1 cellular context compared by ENCODE assay signal in the genomic region with DNA sequence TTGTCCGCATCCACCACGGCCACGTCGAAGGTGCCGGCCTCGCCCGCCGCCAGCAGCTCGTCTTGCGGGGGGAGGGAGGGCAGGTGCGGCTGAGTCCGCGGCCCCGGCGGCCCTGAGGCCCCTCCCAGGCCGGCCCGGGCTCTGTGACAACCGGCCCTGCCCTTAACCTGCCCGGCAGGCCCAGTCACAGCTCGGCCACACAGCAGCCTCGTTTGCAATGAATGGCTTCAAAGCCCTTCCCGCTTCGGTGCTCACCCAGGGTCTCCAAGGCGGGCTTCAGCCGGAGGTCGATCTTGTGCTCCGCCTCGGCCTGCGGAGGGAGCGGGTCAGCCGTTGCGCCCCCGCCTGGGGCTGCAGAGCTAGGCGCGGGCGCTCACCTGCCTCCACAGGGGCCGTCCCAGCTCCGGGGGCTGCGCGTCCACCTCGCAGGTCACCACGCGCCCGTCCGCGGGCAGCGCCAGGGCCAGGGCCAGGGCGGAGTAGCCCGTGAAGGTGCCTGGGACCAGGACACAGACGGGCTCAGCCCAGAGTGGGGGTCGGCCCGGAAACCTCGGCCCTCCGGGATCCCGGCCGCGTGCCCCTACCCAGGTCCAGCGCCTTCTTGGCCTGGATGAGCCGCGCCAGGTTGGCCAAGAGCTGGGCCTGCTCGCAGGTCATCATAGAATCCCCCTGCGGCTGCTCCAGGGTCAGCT.
A peak's percentile ranks its signal among the peaks of the same experiment; 100 is the strongest.
TF ChIP-seq lines count a peak whose summit lies in the region.

No MANE protein-coding gene starts in this region.

TF ChIP-seq in K562, 482 proteins besides CTCF, POLR2A, EP300 and RAD21 (continued from another document and continues in another):
- TF ChIP-seq, protein P1, sequence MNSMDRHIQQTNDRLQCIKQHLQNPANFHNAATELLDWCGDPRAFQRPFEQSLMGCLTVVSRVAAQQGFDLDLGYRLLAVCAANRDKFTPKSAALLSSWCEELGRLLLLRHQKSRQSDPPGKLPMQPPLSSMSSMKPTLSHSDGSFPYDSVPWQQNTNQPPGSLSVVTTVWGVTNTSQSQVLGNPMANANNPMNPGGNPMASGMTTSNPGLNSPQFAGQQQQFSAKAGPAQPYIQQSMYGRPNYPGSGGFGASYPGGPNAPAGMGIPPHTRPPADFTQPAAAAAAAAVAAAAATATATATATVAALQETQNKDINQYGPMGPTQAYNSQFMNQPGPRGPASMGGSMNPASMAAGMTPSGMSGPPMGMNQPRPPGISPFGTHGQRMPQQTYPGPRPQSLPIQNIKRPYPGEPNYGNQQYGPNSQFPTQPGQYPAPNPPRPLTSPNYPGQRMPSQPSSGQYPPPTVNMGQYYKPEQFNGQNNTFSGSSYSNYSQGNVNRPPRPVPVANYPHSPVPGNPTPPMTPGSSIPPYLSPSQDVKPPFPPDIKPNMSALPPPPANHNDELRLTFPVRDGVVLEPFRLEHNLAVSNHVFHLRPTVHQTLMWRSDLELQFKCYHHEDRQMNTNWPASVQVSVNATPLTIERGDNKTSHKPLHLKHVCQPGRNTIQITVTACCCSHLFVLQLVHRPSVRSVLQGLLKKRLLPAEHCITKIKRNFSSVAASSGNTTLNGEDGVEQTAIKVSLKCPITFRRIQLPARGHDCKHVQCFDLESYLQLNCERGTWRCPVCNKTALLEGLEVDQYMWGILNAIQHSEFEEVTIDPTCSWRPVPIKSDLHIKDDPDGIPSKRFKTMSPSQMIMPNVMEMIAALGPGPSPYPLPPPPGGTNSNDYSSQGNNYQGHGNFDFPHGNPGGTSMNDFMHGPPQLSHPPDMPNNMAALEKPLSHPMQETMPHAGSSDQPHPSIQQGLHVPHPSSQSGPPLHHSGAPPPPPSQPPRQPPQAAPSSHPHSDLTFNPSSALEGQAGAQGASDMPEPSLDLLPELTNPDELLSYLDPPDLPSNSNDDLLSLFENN (IDR thresholded peaks at IDR 0.05; ENCODE audit: low read depth in 2 of 2, low read length in 2 of 2) = no peak
- TF ChIP-seq, protein P2, sequence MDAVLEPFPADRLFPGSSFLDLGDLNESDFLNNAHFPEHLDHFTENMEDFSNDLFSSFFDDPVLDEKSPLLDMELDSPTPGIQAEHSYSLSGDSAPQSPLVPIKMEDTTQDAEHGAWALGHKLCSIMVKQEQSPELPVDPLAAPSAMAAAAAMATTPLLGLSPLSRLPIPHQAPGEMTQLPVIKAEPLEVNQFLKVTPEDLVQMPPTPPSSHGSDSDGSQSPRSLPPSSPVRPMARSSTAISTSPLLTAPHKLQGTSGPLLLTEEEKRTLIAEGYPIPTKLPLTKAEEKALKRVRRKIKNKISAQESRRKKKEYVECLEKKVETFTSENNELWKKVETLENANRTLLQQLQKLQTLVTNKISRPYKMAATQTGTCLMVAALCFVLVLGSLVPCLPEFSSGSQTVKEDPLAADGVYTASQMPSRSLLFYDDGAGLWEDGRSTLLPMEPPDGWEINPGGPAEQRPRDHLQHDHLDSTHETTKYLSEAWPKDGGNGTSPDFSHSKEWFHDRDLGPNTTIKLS (IDR thresholded peaks at IDR 0.05; ENCODE audit: borderline replicate concordance, low read depth) = peak; percentile 37; the same call in 1 of the 2 replicates
- TF ChIP-seq RB1 (IDR thresholded peaks at IDR 0.05; ENCODE audit: low read depth) (peak; percentile 26), CBFA2T3 (IDR thresholded peaks at IDR 0.05) (no peak), PPARD (CRISPR knock-in tag; IDR thresholded peaks at IDR 0.05) (no peak), ZNF232 (CRISPR knock-in tag; IDR thresholded peaks at IDR 0.05) (no peak), PHF21A (IDR thresholded peaks at IDR 0.05; ENCODE audit: borderline replicate concordance, low read depth) (no peak), SMAD4 (CRISPR knock-in tag; conservative IDR thresholded peaks at IDR 0.05) (peak; percentile 27), MAFG (tag; conservative IDR thresholded peaks at IDR 0.05) (no peak), TGIF2 (CRISPR knock-in tag; IDR thresholded peaks at IDR 0.05) (peak; percentile 80), THRAP3 (IDR thresholded peaks at IDR 0.05; ENCODE audit: borderline replicate concordance) (no peak), BMI1 (IDR thresholded peaks at IDR 0.05; ENCODE audit: low read length) (no peak), GATAD2A (IDR thresholded peaks at IDR 0.05) (0 out of 2 replicates have a peak, but pooled peaks have one; percentile 9), RBFOX2 (IDR thresholded peaks at IDR 0.05; ENCODE audit: low read depth, low read length) (peak; percentile 81), MTA2 (IDR thresholded peaks at IDR 0.05; ENCODE audit: low read depth) (no peak), RFX5 (IDR thresholded peaks at IDR 0.05; ENCODE audit: low read depth, low read length) (no peak), NCOA6 (IDR thresholded peaks at IDR 0.05) (no peak), STAG1 (CRISPR knock-in tag; IDR thresholded peaks at IDR 0.05; ENCODE audit: borderline replicate concordance) (no peak), TAL1 (IDR thresholded peaks at IDR 0.05) (no peak), ZNF41 (CRISPR knock-in tag; conservative IDR thresholded peaks at IDR 0.05) (no peak), CXXC5 (CRISPR knock-in tag; IDR thresholded peaks at IDR 0.05) (peak; percentile 54; the same call in 1 of the 2 replicates), TEAD2 (tag; IDR thresholded peaks at IDR 0.05) (no peak), IFI16 (CRISPR knock-in tag; IDR thresholded peaks at IDR 0.05) (no peak), WHSC1 (IDR thresholded peaks at IDR 0.05; ENCODE audit: low read length) (no peak), ZNF143 (CRISPR knock-in tag; IDR thresholded peaks at IDR 0.05) (no peak; the same call in 1 of the 2 replicates), NR2F6 (CRISPR knock-in tag; IDR thresholded peaks at IDR 0.05) (no peak), BCL6 (CRISPR knock-in tag; IDR thresholded peaks at IDR 0.05) (no peak), SIX5 (IDR thresholded peaks at IDR 0.05; ENCODE audit: borderline replicate concordance in 1 of 2, insufficient read depth in 1 of 2, low read depth in 1 of 2, low read length in 2 of 2) (no peak), ZFPM2 (CRISPR knock-in tag; IDR thresholded peaks at IDR 0.05) (no peak), MEF2D (tag; conservative IDR thresholded peaks at IDR 0.05; ENCODE audit: low read depth) (no peak), HMG20B (CRISPR knock-in tag; IDR thresholded peaks at IDR 0.05) (no peak), HNRNPUL1 (IDR thresholded peaks at IDR 0.05; ENCODE audit: low read length) (no peak), SIN3B (IDR thresholded peaks at IDR 0.05; ENCODE audit: low read depth) (no peak)
- TF ChIP-seq, protein P3, sequence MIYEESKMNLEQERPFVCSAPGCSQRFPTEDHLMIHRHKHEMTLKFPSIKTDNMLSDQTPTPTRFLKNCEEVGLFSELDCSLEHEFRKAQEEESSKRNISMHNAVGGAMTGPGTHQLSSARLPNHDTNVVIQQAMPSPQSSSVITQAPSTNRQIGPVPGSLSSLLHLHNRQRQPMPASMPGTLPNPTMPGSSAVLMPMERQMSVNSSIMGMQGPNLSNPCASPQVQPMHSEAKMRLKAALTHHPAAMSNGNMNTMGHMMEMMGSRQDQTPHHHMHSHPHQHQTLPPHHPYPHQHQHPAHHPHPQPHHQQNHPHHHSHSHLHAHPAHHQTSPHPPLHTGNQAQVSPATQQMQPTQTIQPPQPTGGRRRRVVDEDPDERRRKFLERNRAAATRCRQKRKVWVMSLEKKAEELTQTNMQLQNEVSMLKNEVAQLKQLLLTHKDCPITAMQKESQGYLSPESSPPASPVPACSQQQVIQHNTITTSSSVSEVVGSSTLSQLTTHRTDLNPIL (CRISPR knock-in tag; IDR thresholded peaks at IDR 0.05) = no peak
- TF ChIP-seq, protein P4, sequence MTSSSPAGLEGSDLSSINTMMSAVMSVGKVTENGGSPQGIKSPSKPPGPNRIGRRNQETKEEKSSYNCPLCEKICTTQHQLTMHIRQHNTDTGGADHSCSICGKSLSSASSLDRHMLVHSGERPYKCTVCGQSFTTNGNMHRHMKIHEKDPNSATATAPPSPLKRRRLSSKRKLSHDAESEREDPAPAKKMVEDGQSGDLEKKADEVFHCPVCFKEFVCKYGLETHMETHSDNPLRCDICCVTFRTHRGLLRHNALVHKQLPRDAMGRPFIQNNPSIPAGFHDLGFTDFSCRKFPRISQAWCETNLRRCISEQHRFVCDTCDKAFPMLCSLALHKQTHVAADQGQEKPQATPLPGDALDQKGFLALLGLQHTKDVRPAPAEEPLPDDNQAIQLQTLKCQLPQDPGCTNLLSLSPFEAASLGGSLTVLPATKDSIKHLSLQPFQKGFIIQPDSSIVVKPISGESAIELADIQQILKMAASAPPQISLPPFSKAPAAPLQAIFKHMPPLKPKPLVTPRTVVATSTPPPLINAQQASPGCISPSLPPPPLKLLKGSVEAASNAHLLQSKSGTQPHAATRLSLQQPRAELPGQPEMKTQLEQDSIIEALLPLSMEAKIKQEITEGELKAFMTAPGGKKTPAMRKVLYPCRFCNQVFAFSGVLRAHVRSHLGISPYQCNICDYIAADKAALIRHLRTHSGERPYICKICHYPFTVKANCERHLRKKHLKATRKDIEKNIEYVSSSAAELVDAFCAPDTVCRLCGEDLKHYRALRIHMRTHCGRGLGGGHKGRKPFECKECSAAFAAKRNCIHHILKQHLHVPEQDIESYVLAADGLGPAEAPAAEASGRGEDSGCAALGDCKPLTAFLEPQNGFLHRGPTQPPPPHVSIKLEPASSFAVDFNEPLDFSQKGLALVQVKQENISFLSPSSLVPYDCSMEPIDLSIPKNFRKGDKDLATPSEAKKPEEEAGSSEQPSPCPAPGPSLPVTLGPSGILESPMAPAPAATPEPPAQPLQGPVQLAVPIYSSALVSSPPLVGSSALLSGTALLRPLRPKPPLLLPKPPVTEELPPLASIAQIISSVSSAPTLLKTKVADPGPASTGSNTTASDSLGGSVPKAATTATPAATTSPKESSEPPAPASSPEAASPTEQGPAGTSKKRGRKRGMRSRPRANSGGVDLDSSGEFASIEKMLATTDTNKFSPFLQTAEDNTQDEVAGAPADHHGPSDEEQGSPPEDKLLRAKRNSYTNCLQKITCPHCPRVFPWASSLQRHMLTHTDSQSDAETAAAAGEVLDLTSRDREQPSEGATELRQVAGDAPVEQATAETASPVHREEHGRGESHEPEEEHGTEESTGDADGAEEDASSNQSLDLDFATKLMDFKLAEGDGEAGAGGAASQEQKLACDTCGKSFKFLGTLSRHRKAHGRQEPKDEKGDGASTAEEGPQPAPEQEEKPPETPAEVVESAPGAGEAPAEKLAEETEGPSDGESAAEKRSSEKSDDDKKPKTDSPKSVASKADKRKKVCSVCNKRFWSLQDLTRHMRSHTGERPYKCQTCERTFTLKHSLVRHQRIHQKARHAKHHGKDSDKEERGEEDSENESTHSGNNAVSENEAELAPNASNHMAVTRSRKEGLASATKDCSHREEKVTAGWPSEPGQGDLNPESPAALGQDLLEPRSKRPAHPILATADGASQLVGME (CRISPR knock-in tag; IDR thresholded peaks at IDR 0.05) = no peak
- TF ChIP-seq, protein P5, sequence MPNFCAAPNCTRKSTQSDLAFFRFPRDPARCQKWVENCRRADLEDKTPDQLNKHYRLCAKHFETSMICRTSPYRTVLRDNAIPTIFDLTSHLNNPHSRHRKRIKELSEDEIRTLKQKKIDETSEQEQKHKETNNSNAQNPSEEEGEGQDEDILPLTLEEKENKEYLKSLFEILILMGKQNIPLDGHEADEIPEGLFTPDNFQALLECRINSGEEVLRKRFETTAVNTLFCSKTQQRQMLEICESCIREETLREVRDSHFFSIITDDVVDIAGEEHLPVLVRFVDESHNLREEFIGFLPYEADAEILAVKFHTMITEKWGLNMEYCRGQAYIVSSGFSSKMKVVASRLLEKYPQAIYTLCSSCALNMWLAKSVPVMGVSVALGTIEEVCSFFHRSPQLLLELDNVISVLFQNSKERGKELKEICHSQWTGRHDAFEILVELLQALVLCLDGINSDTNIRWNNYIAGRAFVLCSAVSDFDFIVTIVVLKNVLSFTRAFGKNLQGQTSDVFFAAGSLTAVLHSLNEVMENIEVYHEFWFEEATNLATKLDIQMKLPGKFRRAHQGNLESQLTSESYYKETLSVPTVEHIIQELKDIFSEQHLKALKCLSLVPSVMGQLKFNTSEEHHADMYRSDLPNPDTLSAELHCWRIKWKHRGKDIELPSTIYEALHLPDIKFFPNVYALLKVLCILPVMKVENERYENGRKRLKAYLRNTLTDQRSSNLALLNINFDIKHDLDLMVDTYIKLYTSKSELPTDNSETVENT (CRISPR knock-in tag; IDR thresholded peaks at IDR 0.05) = no peak
- TF ChIP-seq, protein P6, sequence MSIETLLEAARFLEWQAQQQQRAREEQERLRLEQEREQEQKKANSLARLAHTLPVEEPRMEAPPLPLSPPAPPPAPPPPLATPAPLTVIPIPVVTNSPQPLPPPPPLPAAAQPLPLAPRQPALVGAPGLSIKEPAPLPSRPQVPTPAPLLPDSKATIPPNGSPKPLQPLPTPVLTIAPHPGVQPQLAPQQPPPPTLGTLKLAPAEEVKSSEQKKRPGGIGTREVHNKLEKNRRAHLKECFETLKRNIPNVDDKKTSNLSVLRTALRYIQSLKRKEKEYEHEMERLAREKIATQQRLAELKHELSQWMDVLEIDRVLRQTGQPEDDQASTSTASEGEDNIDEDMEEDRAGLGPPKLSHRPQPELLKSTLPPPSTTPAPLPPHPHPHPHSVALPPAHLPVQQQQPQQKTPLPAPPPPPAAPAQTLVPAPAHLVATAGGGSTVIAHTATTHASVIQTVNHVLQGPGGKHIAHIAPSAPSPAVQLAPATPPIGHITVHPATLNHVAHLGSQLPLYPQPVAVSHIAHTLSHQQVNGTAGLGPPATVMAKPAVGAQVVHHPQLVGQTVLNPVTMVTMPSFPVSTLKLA (conservative IDR thresholded peaks at IDR 0.05) = no peak
- TF ChIP-seq, protein P7, sequence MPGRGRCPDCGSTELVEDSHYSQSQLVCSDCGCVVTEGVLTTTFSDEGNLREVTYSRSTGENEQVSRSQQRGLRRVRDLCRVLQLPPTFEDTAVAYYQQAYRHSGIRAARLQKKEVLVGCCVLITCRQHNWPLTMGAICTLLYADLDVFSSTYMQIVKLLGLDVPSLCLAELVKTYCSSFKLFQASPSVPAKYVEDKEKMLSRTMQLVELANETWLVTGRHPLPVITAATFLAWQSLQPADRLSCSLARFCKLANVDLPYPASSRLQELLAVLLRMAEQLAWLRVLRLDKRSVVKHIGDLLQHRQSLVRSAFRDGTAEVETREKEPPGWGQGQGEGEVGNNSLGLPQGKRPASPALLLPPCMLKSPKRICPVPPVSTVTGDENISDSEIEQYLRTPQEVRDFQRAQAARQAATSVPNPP (IDR thresholded peaks at IDR 0.05; ENCODE audit: borderline replicate concordance, insufficient read depth, insufficient read length) = no peak
- TF ChIP-seq, protein P8, sequence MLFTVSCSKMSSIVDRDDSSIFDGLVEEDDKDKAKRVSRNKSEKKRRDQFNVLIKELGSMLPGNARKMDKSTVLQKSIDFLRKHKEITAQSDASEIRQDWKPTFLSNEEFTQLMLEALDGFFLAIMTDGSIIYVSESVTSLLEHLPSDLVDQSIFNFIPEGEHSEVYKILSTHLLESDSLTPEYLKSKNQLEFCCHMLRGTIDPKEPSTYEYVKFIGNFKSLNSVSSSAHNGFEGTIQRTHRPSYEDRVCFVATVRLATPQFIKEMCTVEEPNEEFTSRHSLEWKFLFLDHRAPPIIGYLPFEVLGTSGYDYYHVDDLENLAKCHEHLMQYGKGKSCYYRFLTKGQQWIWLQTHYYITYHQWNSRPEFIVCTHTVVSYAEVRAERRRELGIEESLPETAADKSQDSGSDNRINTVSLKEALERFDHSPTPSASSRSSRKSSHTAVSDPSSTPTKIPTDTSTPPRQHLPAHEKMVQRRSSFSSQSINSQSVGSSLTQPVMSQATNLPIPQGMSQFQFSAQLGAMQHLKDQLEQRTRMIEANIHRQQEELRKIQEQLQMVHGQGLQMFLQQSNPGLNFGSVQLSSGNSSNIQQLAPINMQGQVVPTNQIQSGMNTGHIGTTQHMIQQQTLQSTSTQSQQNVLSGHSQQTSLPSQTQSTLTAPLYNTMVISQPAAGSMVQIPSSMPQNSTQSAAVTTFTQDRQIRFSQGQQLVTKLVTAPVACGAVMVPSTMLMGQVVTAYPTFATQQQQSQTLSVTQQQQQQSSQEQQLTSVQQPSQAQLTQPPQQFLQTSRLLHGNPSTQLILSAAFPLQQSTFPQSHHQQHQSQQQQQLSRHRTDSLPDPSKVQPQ (CRISPR knock-in tag; IDR thresholded peaks at IDR 0.05; ENCODE audit: borderline replicate concordance) = no peak
